8 cellular contexts compared by ENCODE assay signal in the genomic region with DNA sequence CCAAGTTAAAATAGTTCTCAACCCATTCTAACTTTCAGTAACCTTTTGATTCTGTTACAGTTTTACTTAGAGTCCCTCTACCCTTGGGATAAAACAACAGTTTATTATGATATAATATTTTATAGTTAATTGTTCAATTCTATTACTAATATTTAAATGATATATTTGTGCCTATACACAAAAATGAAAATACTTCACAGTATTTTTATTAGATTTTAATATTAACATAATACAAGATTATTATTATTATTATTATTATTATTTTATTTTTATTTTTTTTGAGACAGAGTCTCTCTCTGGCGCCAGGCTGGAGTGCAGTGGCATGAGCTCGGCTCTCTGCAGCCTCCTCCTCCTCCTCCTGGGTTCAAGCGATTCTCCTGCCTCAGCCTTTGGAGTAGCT.
"Had no signal": no experiment of that assay in that cellular context is flagged by ENCODE, and none has a peak within 500 bp of the region (broad histone marks: within the 10 kb centered on the region; RNA-seq: fewer than 3 reads in every experiment).

No MANE protein-coding gene starts in this region.

- H3K4me3 Mint-ChIP-seq: GM23338, H9 had no signal

- FAIRE-seq: H1, H54, HTR-8/SVneo, K562 had no signal

- H3K9me3 Mint-ChIP-seq: GM23338, H9 had no signal

- ATAC-seq: GM23338, K562 had no signal

- H3K27ac Mint-ChIP-seq: GM23338 had no signal

- DNase-seq: H9, HCEC 1CT, IMR-90 had no signal
